ENCODE assay signal across 1 cellular context in the genomic region with DNA sequence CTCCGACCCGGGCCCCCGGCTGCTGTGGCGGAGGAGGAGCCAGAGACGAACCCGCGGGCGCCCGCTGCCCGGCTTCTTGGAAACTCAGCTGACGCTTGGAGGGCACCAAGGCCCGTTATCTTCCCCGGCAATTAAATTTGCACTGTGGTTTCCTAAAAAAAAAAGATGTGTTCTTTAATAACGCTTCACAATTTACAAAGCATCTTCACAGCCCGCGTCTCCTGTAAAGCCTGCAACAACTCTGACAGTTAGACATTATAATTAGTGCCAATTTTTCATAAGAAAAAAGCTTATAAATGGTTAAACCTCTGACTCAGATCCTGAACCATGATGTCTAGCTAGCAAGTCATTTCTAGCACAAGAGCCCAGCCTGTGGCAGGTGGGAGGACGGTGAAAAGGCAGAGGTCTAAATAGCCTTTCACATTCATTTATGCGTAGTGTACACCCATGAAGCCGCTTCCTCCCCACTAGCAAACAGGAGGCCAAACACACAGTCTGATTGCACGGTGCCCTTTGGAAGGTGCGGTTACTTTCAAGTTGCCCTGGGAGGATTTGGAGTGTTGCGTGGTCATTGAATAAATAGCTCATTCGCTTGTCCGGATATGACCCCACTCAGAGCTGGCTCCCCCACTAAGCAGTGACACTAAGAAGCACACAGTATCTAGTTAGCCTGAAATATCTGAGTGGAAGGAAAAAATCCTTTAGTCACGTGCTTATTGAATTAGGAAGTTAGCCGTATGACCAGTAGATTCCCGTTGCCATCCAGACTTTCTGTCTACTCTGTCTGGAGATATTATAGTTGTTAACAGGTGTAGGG.
TF ChIP-seq lines count a peak whose summit lies in the region.

No MANE protein-coding gene starts in this region.

TF ChIP-seq in HepG2, 621 proteins besides CTCF, POLR2A, EP300 and RAD21 (continued from another document and continues in another):
- TF ChIP-seq, protein P1, sequence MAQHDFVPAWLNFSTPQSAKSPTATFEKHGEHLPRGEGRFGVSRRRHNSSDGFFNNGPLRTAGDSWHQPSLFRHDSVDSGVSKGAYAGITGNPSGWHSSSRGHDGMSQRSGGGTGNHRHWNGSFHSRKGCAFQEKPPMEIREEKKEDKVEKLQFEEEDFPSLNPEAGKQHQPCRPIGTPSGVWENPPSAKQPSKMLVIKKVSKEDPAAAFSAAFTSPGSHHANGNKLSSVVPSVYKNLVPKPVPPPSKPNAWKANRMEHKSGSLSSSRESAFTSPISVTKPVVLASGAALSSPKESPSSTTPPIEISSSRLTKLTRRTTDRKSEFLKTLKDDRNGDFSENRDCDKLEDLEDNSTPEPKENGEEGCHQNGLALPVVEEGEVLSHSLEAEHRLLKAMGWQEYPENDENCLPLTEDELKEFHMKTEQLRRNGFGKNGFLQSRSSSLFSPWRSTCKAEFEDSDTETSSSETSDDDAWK (CRISPR knock-in tag; IDR thresholded peaks at IDR 0.05), result no peak
- TF ChIP-seq CBX5 (CRISPR knock-in tag; IDR thresholded peaks at IDR 0.05; ENCODE audit: borderline replicate concordance) (peak; percentile 96; the same call in 1 of the 2 replicates), PAX8 (CRISPR knock-in tag; IDR thresholded peaks at IDR 0.05; ENCODE audit: borderline replicate concordance) (no peak), ZNF333 (CRISPR knock-in tag; IDR thresholded peaks at IDR 0.05; ENCODE audit: borderline replicate concordance) (no peak), ZNF782 (CRISPR knock-in tag; IDR thresholded peaks at IDR 0.05; ENCODE audit: borderline replicate concordance) (no peak), ZNF501 (CRISPR knock-in tag; IDR thresholded peaks at IDR 0.05) (peak; percentile 58), TBP (CRISPR knock-in tag; IDR thresholded peaks at IDR 0.05) (no peak), ARNT (IDR thresholded peaks at IDR 0.05) (no peak), ARID3A (IDR thresholded peaks at IDR 0.05; ENCODE audit: low read depth, low read length) (peak; percentile 91), MAX (IDR thresholded peaks at IDR 0.05) (peak; percentile 82), ZNF274 (CRISPR knock-in tag; IDR thresholded peaks at IDR 0.05) (0 out of 2 replicates have a peak, but pooled peaks have one; percentile 11), MXD3 (CRISPR knock-in tag; IDR thresholded peaks at IDR 0.05) (no peak), HOXA3 (CRISPR knock-in tag; IDR thresholded peaks at IDR 0.05) (peak; percentile 93), ONECUT2 (CRISPR knock-in tag; IDR thresholded peaks at IDR 0.05) (peak; percentile 84), ZNF562 (CRISPR knock-in tag; IDR thresholded peaks at IDR 0.05; ENCODE audit: borderline replicate concordance) (peak; percentile 46; the same call in 1 of the 2 replicates), HNF4A (CRISPR knock-in tag; IDR thresholded peaks at IDR 0.05) (peak; percentile 94), ZFP36 (IDR thresholded peaks at IDR 0.05; ENCODE audit: borderline replicate concordance, low read depth, low read length, partially characterized antibody) (no peak), ZNF30 (CRISPR knock-in tag; IDR thresholded peaks at IDR 0.05) (no peak), SP5 (CRISPR knock-in tag; IDR thresholded peaks at IDR 0.05; ENCODE audit: borderline replicate concordance, low read depth) (peak; percentile 78; the same call in 1 of the 2 replicates), NR2F1 (CRISPR knock-in tag; IDR thresholded peaks at IDR 0.05) (peak; percentile 93 to 96), ZC3H4 (CRISPR knock-in tag; IDR thresholded peaks at IDR 0.05; ENCODE audit: borderline replicate concordance) (peak; percentile 100), POLR2AphosphoS2 (IDR thresholded peaks at IDR 0.05; ENCODE audit: low read depth, low read length) (peak; percentile 94), PCBP2 (optimal IDR thresholded peaks at IDR 0.05; ENCODE audit: low read depth, low read length, poor library complexity, severe bottlenecking) (no peak), ELF1 (CRISPR knock-in tag; IDR thresholded peaks at IDR 0.05) (peak; percentile 45), ELF4 (CRISPR knock-in tag; IDR thresholded peaks at IDR 0.05; ENCODE audit: borderline replicate concordance) (0 out of 2 replicates have a peak, but pooled peaks have one; percentile 46), IRX3 (CRISPR knock-in tag; IDR thresholded peaks at IDR 0.05; ENCODE audit: borderline replicate concordance, low read depth) (no peak), HDAC2 (CRISPR knock-in tag; IDR thresholded peaks at IDR 0.05) (peak; percentile 99), ZNF598 (CRISPR knock-in tag; IDR thresholded peaks at IDR 0.05; ENCODE audit: borderline replicate concordance) (no peak), ZNF180 (CRISPR knock-in tag; IDR thresholded peaks at IDR 0.05; ENCODE audit: borderline replicate concordance, low read depth) (no peak), FOXK2 (IDR thresholded peaks at IDR 0.05) (peak; percentile 72; the same call in 1 of the 2 replicates), RBAK (CRISPR knock-in tag; IDR thresholded peaks at IDR 0.05) (no peak), ZNF775 (CRISPR knock-in tag; IDR thresholded peaks at IDR 0.05; ENCODE audit: borderline replicate concordance) (no peak), ZNF7 (CRISPR knock-in tag; IDR thresholded peaks at IDR 0.05) (no peak), RARG (CRISPR knock-in tag; IDR thresholded peaks at IDR 0.05; ENCODE audit: low read depth) (no peak), KDM6A (CRISPR knock-in tag; IDR thresholded peaks at IDR 0.05; ENCODE audit: low read depth) (peak; percentile 94), ARNTL (CRISPR knock-in tag; IDR thresholded peaks at IDR 0.05) (peak; percentile 85), ZNF33A (CRISPR knock-in tag; IDR thresholded peaks at IDR 0.05; ENCODE audit: borderline replicate concordance) (no peak), CEBPZ (IDR thresholded peaks at IDR 0.05; ENCODE audit: low read length) (no peak), ZBTB7B (CRISPR knock-in tag; IDR thresholded peaks at IDR 0.05) (peak; percentile 95; the same call in 1 of the 2 replicates), FIP1L1 (IDR thresholded peaks at IDR 0.05; ENCODE audit: borderline replicate concordance, insufficient read depth, low read depth, low read length) (no peak), KLF12 (CRISPR knock-in tag; IDR thresholded peaks at IDR 0.05; ENCODE audit: borderline replicate concordance) (peak; percentile 82; the same call in 1 of the 2 replicates), SATB2 (CRISPR knock-in tag; IDR thresholded peaks at IDR 0.05) (peak; percentile 87; the same call in 1 of the 2 replicates), REPIN1 (CRISPR knock-in tag; IDR thresholded peaks at IDR 0.05; ENCODE audit: borderline replicate concordance, low read depth) (peak; percentile 69), ZNF780A (CRISPR knock-in tag; IDR thresholded peaks at IDR 0.05) (peak; percentile 92), U2AF1 (optimal IDR thresholded peaks at IDR 0.05; ENCODE audit: low read depth, low read length) (no peak), MED1 (CRISPR knock-in tag; IDR thresholded peaks at IDR 0.05) (peak; percentile 99), SAFB2 (CRISPR knock-in tag; IDR thresholded peaks at IDR 0.05; ENCODE audit: borderline replicate concordance, low read depth) (0 out of 2 replicates have a peak, but pooled peaks have one; percentile 26)
- TF ChIP-seq, protein P2, sequence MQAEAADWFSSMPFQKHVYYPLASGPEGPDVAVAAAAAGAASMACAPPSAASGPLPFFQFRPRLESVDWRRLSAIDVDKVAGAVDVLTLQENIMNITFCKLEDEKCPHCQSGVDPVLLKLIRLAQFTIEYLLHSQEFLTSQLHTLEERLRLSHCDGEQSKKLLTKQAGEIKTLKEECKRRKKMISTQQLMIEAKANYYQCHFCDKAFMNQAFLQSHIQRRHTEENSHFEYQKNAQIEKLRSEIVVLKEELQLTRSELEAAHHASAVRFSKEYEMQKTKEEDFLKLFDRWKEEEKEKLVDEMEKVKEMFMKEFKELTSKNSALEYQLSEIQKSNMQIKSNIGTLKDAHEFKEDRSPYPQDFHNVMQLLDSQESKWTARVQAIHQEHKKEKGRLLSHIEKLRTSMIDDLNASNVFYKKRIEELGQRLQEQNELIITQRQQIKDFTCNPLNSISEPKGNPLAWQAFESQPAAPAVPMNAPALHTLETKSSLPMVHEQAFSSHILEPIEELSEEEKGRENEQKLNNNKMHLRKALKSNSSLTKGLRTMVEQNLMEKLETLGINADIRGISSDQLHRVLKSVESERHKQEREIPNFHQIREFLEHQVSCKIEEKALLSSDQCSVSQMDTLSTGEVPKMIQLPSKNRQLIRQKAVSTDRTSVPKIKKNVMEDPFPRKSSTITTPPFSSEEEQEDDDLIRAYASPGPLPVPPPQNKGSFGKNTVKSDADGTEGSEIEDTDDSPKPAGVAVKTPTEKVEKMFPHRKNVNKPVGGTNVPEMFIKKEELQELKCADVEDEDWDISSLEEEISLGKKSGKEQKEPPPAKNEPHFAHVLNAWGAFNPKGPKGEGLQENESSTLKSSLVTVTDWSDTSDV (CRISPR knock-in tag; IDR thresholded peaks at IDR 0.05), result no peak
- TF ChIP-seq, protein P3, sequence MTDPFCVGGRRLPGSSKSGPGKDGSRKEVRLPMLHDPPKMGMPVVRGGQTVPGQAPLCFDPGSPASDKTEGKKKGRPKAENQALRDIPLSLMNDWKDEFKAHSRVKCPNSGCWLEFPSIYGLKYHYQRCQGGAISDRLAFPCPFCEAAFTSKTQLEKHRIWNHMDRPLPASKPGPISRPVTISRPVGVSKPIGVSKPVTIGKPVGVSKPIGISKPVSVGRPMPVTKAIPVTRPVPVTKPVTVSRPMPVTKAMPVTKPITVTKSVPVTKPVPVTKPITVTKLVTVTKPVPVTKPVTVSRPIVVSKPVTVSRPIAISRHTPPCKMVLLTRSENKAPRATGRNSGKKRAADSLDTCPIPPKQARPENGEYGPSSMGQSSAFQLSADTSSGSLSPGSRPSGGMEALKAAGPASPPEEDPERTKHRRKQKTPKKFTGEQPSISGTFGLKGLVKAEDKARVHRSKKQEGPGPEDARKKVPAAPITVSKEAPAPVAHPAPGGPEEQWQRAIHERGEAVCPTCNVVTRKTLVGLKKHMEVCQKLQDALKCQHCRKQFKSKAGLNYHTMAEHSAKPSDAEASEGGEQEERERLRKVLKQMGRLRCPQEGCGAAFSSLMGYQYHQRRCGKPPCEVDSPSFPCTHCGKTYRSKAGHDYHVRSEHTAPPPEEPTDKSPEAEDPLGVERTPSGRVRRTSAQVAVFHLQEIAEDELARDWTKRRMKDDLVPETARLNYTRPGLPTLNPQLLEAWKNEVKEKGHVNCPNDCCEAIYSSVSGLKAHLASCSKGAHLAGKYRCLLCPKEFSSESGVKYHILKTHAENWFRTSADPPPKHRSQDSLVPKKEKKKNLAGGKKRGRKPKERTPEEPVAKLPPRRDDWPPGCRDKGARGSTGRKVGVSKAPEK (CRISPR knock-in tag; IDR thresholded peaks at IDR 0.05; ENCODE audit: borderline replicate concordance), result no peak
- TF ChIP-seq, protein P4, sequence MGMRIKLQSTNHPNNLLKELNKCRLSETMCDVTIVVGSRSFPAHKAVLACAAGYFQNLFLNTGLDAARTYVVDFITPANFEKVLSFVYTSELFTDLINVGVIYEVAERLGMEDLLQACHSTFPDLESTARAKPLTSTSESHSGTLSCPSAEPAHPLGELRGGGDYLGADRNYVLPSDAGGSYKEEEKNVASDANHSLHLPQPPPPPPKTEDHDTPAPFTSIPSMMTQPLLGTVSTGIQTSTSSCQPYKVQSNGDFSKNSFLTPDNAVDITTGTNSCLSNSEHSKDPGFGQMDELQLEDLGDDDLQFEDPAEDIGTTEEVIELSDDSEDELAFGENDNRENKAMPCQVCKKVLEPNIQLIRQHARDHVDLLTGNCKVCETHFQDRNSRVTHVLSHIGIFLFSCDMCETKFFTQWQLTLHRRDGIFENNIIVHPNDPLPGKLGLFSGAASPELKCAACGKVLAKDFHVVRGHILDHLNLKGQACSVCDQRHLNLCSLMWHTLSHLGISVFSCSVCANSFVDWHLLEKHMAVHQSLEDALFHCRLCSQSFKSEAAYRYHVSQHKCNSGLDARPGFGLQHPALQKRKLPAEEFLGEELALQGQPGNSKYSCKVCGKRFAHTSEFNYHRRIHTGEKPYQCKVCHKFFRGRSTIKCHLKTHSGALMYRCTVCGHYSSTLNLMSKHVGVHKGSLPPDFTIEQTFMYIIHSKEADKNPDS (CRISPR knock-in tag; IDR thresholded peaks at IDR 0.05), result no peak
